Comparison of ENCODE assay signal across 26 cellular contexts in the genomic region with DNA sequence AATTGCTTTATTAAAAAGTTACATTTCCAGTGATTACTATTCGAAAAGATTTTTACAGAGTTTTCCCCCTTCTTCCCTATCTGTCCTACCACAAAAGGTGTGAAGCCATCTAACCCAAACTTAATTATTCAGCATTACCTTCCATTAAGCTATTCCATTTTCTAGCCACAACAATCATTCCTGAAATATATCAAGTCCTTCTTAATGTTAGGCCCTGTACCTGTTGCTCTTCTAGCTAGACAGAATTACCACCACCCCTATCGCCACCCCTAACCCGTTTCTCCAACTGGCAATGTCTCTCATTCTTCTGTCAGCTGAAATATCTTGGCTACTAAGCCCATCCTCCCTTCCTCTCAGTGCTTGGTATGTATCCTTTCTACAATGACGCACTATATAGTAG. TPM values are rescaled to one million over a fixed set of nuclear protein-coding genes. Genes with fewer than 3 reads are reported as not detected.
DNase-seq lines count a peak whose midpoint lies in the region; ATAC-seq and TF ChIP-seq lines count a peak whose summit lies in the region.
"Had no signal": no experiment of that assay in that cellular context is flagged by ENCODE, and none has a peak within 500 bp of the region (broad histone marks: within the 10 kb centered on the region; RNA-seq: fewer than 3 reads in every experiment).

No MANE protein-coding gene starts in this region.

- H3K4me1 ChIP-seq in CD4-positive, alpha-beta memory T cell (ENCODE audit: insufficient read depth, low read length): peaks cover 91% of the 10 kb centered on the region

- H3K27me3 ChIP-seq in CD4-positive, alpha-beta memory T cell (ENCODE audit: insufficient read depth, low read length): no peaks in the 10 kb centered on the region

- H3K27ac Mint-ChIP-seq in activated T-cell treated with anti-CD3 and anti-CD28 coated beads, Interleukin-2, amount 50 U/mL, for 72 hours: peak overlapping the region; percentile 52
- H3K27ac Mint-ChIP-seq in CD4-positive, alpha-beta memory T cell: peak overlapping the region in 5 of 7 donors; percentile 34 to 74 (median 38)
- H3K27ac Mint-ChIP-seq in chondrocyte (ENCODE audit: unreplicated experiment): peak overlapping the region; percentile 66
- H3K27ac Mint-ChIP-seq: progenitor cell of endocrine pancreas had no signal

- no peak overlapping the region for H3K4me3 Mint-ChIP-seq in activated T-cell treated with anti-CD3 and anti-CD28 coated beads, Interleukin-2, amount 50 U/mL, for 72 hours
- peak overlapping the region in 3 of 8 donors; percentile 15 to 47 (median 44) for H3K4me3 Mint-ChIP-seq in CD4-positive, alpha-beta memory T cell
- no peak overlapping the region for H3K4me3 Mint-ChIP-seq in chondrocyte (ENCODE audit: unreplicated experiment)
- H3K4me3 Mint-ChIP-seq: brain, neural crest cell had no signal

- intact Hi-C loops in CD4-positive, alpha-beta memory T cell (cut with micrococcal nuclease): no loop called here

- peaks cover 2 to 14% of the 10 kb centered on the region in 2 donors for H3K36me3 Mint-ChIP-seq in activated T-cell treated with anti-CD3 and anti-CD28 coated beads, Interleukin-2, amount 50 U/mL, for 72 hours (ENCODE audit: insufficient read depth in 2 of 2)
- peaks cover 35 to 61% of the 10 kb centered on the region in 2 donors for H3K36me3 Mint-ChIP-seq in CD4-positive, alpha-beta memory T cell
- peaks cover 10% of the 10 kb centered on the region for H3K36me3 Mint-ChIP-seq in chondrocyte (ENCODE audit: low read depth)

- H3K9me3 ChIP-seq in CD4-positive, alpha-beta memory T cell (ENCODE audit: control insufficient read depth in 1 of 2, low read length in 2 of 2): no peaks in the 10 kb centered on the region
- H3K9me3 ChIP-seq: A549 had no signal

- no peak for TF ChIP-seq CTCF in chondrocyte (IDR thresholded peaks at IDR 0.05)

- H3K27me3 Mint-ChIP-seq in activated T-cell treated with anti-CD3 and anti-CD28 coated beads, Interleukin-2, amount 50 U/mL, for 72 hours (ENCODE audit: low read depth): no peaks in the 10 kb centered on the region
- no peaks in the 10 kb centered on the region for H3K27me3 Mint-ChIP-seq in CD4-positive, alpha-beta memory T cell
- H3K27me3 Mint-ChIP-seq in chondrocyte (ENCODE audit: low read depth): no peaks in the 10 kb centered on the region
- H3K27me3 Mint-ChIP-seq: brain, progenitor cell of endocrine pancreas had no signal

- no peaks in the 10 kb centered on the region for H3K9me3 Mint-ChIP-seq in activated T-cell treated with anti-CD3 and anti-CD28 coated beads, Interleukin-2, amount 50 U/mL, for 72 hours
- no peaks in the 10 kb centered on the region for H3K9me3 Mint-ChIP-seq in CD4-positive, alpha-beta memory T cell
- no peaks in the 10 kb centered on the region for H3K9me3 Mint-ChIP-seq in chondrocyte (ENCODE audit: low read depth)
- H3K9me3 Mint-ChIP-seq: brain, neural crest cell had no signal

- H3K4me1 Mint-ChIP-seq in activated T-cell treated with anti-CD3 and anti-CD28 coated beads, Interleukin-2, amount 50 U/mL, for 72 hours (ENCODE audit: low read depth): peaks cover 60% of the 10 kb centered on the region
- H3K4me1 Mint-ChIP-seq in CD4-positive, alpha-beta memory T cell: peaks cover 64 to 95% (median 84%) of the 10 kb centered on the region in 4 donors
- peaks cover 93% of the 10 kb centered on the region for H3K4me1 Mint-ChIP-seq in chondrocyte (ENCODE audit: low read depth)

- POLR2A ChIA-PET in CD4-positive, alpha-beta memory T cell (lab: Charles Lee; ENCODE audit: partially characterized antibody): interaction anchor here (1.1 kb wide), 1 partner anchor 15 kb away, joined by 4 read pairs; no protein-coding TSS in a partner anchor

- peaks cover 27% of the 10 kb centered on the region for H3K36me3 ChIP-seq in CD4-positive, alpha-beta memory T cell (ENCODE audit: insufficient read depth, low read length)

- H3K4me3 ChIP-seq in CD4-positive, alpha-beta memory T cell (ENCODE audit: low read length in 2 of 2): no peak overlapping the region
- H3K4me3 ChIP-seq: A549 had no signal

- CTCF ChIA-PET in CD4-positive, alpha-beta memory T cell (lab: Charles Lee; ENCODE audit: partially characterized antibody): interaction anchor here (0.8 to 1.0 kb wide), 2 partner anchors 14 to 20 kb away, joined by 3 read pairs; a partner anchor contains a TSS

- no peak for DNase-seq in activated T-cell treated with anti-CD3 and anti-CD28 coated beads, Interleukin-2, amount 50 U/mL, for 72 hours
- no peak for DNase-seq in activated T-cell treated with anti-CD3 and anti-CD28 coated beads, Interleukin-2, amount 50 U/mL, for 1 hour
- DNase-seq in CD4-positive, alpha-beta memory T cell: no peak
- DNase-seq in chondrocyte (ENCODE audit: low spot score) (no peak), pons (ENCODE audit: low spot score) (peak; percentile 22), epidermal melanocyte (ENCODE audit: insufficient read length, low spot score) (no peak), NCI-H1436 treated with DMSO at 0.1 percent for 48 hours (lab: John Stamatoyannopoulos, UW) (no peak)
- no peak for DNase-seq in activated CD4-positive, alpha-beta T cell treated with anti-CD3 and anti-CD28 coated beads for 4 hours
- DNase-seq: activated CD4-positive, alpha-beta T cell treated with anti-CD3 and anti-CD28 coated beads for 1 hour; effector memory CD4-positive, alpha-beta T cell; hypothalamus; Kasumi-1; left ventricle myocardium superior; midbrain; NCI-H1694 treated with DMSO at 0.1 percent for 48 hours; NCI-H2171 treated with DMSO at 0.1 percent for 48 hours; NCI-H524; PC-3; stimulated activated CD4-positive, alpha-beta T cell treated with anti-CD3 and anti-CD28 coated beads, Interleukin-1b, Interleukin-23, amount 100 ng/mL, for 48 hours; SW 1271 had no signal

- H3K27ac ChIP-seq in CD4-positive, alpha-beta memory T cell (ENCODE audit: low read depth, low read length): no peak overlapping the region
- H3K27ac ChIP-seq: A549 had no signal

- ATAC-seq in activated T-cell treated with anti-CD3 and anti-CD28 coated beads, Interleukin-2, amount 50 U/mL, for 72 hours (replicated peaks in 1 of 2): no peak
- ATAC-seq: A549, left ventricle myocardium superior, PC-3, Right ventricle myocardium inferior had no signal

RNA-seq across cellular contexts. Expression of a gene that starts 13.9 kb away (rescaled TPM):
- 10 to 100 TPM; 39.0 to 43.6 TPM for total RNA-seq in activated T-cell treated with anti-CD3 and anti-CD28 coated beads, Interleukin-2, amount 50 U/mL, for 72 hours
- 10 to 100 TPM; 55.2 to 59.7 TPM for total RNA-seq in CD4-positive, alpha-beta memory T cell
- 10 to 100 TPM in 1 of 2 donors, 1 to 10 TPM in 1; 4.4 to 39.6 TPM for polyA plus RNA-seq in CD4-positive, alpha-beta memory T cell
- total RNA-seq in chondrocyte: 32.4 to 41.8 TPM (median 37.4 TPM) in 3 replicates

RNA-seq across cellular contexts. Expression of a gene that starts 23.1 kb away (rescaled TPM):
- under 1 TPM; 0.50 to 0.79 TPM for total RNA-seq in activated T-cell treated with anti-CD3 and anti-CD28 coated beads, Interleukin-2, amount 50 U/mL, for 72 hours
- not detected for total RNA-seq in CD4-positive, alpha-beta memory T cell
- not detected for polyA plus RNA-seq in CD4-positive, alpha-beta memory T cell
- total RNA-seq in chondrocyte: 0.02 to 0.31 TPM in 2 of 3 replicates, not detected in the other
- total RNA-seq: H1, progenitor cell of endocrine pancreas had no signal
- polyA plus RNA-seq: H1 had no signal
